Comparison of ENCODE assay signal across 19 cellular contexts in genomic region chr1:114061431-114061830, GRCh38.
"Had no signal": no experiment of that assay in that cellular context is flagged by ENCODE, and none has a peak within 500 bp of the region (broad histone marks: within the 10 kb centered on the region; RNA-seq: fewer than 3 reads in every experiment).

No MANE protein-coding gene starts in this region.

- DNase-seq: activated CD4-positive, alpha-beta T cell treated with anti-CD3 and anti-CD28 coated beads, Interleukin-2, amount 50 U/mL, for 4 hours; activated gamma-delta T cell; activated T-cell treated with anti-CD3 and anti-CD28 coated beads, Interleukin-2, amount 50 U/mL, for 72 hours; adrenal gland; caudate nucleus; dorsolateral prefrontal cortex; endodermal cell; erythroblast; islet precursor cell; lower lobe of right lung; sigmoid colon; spleen; stimulated activated naive CD4-positive, alpha-beta T cell; T-helper 2 cell; thyroid gland; WERI-Rb-1 had no signal

- H2AFZ ChIP-seq: parathyroid adenoma had no signal

- H3K9me3 ChIP-seq: adrenal gland, lower lobe of right lung, thyroid gland had no signal

- H3K36me3 ChIP-seq: adrenal gland, lower lobe of right lung, neutrophil, sigmoid colon, spleen, thyroid gland, WERI-Rb-1 had no signal

- H3K79me2 ChIP-seq: parathyroid adenoma had no signal

- H3K9ac ChIP-seq: parathyroid adenoma had no signal

- H3K27me3 ChIP-seq: adrenal gland, dorsolateral prefrontal cortex, neutrophil, sigmoid colon, spleen, thyroid gland had no signal

- ATAC-seq: activated naive CD4-positive, alpha-beta T cell treated with anti-CD3 and anti-CD28 coated beads, Interleukin-2, amount 50 U/mL, for 72 hours; activated T-cell treated with anti-CD3 and anti-CD28 coated beads, Interleukin-2, amount 50 U/mL, for 72 hours; lower lobe of right lung had no signal

- H3K27ac ChIP-seq: adrenal gland, dorsolateral prefrontal cortex, lower lobe of right lung, neutrophil, parathyroid adenoma, sigmoid colon, spleen, thyroid gland, WERI-Rb-1 had no signal

- H3K4me3 ChIP-seq: adrenal gland, dorsolateral prefrontal cortex, lower lobe of right lung, sigmoid colon, spleen, thyroid gland had no signal

- H3K4me1 ChIP-seq: adrenal gland, lower lobe of right lung, parathyroid adenoma, sigmoid colon, spleen, thyroid gland had no signal
